In genomic region chr9:104773118-104773517, GRCh38 we compare ENCODE assay signal across 20 cellular contexts. TPM values are rescaled to one million over a fixed set of nuclear protein-coding genes. Genes with fewer than 3 reads are reported as not detected.
DNase-seq lines count a peak whose midpoint lies in the region; ATAC-seq, FAIRE-seq and TF ChIP-seq lines count a peak whose summit lies in the region.
"Had no signal": no experiment of that assay in that cellular context is flagged by ENCODE, and none has a peak within 500 bp of the region (broad histone marks: within the 10 kb centered on the region; RNA-seq: fewer than 3 reads in every experiment).

No MANE protein-coding gene starts in this region.

- TF ChIP-seq POLR2A in K562 (conservative IDR thresholded peaks at IDR 0.05), result no peak

- no peaks in the 10 kb centered on the region for H3K27me3 Mint-ChIP-seq in WTC11 (ENCODE audit: low read depth)
- H3K27me3 Mint-ChIP-seq: activated naive CD4-positive, alpha-beta T cell treated with anti-CD3 and anti-CD28 coated beads, Interleukin-2, amount 10 ng/mL, durations not matched to agents 7 days and 5 days; T-helper 17 cell had no signal

- H3K4me3 ChIP-seq in KMS-11 (IDR thresholded peaks at IDR 0.05; ENCODE audit: insufficient read depth, low read depth, low read length), result no peak overlapping the region
- H3K4me3 ChIP-seq in K562, result no peak overlapping the region
- H3K4me3 ChIP-seq in psoas muscle, result peak overlapping the region; percentile 52
- H3K4me3 ChIP-seq: colonic mucosa, suprapubic skin had no signal

- H3K27ac ChIP-seq in KMS-11 (peak overlapping the region; percentile 60), K562 (ENCODE audit: extremely low read depth, low read depth, low read length) (no peak overlapping the region), psoas muscle (peak overlapping the region; percentile 81)
- H3K27ac ChIP-seq: colonic mucosa, suprapubic skin, VCaP had no signal

- WGBS in K562 (ENCODE audit: insufficient coverage, low coverage, missing lambda C conversion rate), result 71% methylated on average over 1 of the region's 1 CpG
- WGBS in psoas muscle, 3 donors, result 63 to 80% (median 63%) methylated on average over 1 of the region's 1 CpG

- H3K4me2 ChIP-seq in KMS-11 (peak overlapping the region; percentile 90), K562 (ENCODE audit: insufficient read depth, low read length) (0 out of 2 replicates have a peak overlapping the region, but pooled peaks have one; percentile 6)

- intact Hi-C loops in K562 (cut with micrococcal nuclease), result no loop called here
- intact Hi-C loops in psoas muscle (cut with DNase I), result no loop called here

- ATAC-seq in K562, result no peak
- ATAC-seq in psoas muscle, result no peak
- no peak for ATAC-seq in WTC11
- ATAC-seq: activated T-cell treated with anti-CD3 and anti-CD28 coated beads, Interleukin-2, amount 50 U/mL, for 4 hours; T-helper 17 cell had no signal

- TF ChIP-seq CTCF in KMS-11 (conservative IDR thresholded peaks at IDR 0.05; ENCODE audit: low read depth, low read length) (no peak), K562 (IDR thresholded peaks at IDR 0.05 in 2 of 3, conservative IDR thresholded peaks at IDR 0.05 in 1 of 3; ENCODE audit: insufficient read depth in 2 of 3, low read depth in 1 of 3, low read length in 3 of 3) (no peak), psoas muscle (IDR thresholded peaks at IDR 0.05) (no peak), WTC11 (IDR thresholded peaks at IDR 0.05) (no peak)

- CTCF ChIA-PET in K562 (lab: Yijun Ruan, JAX; ENCODE audit: low intra/inter-chr PET ratio) (no interaction called here), WTC11 (lab: Charles Lee) (no interaction called here)

- H2AFZ ChIP-seq in KMS-11 (ENCODE audit: low read depth) (peak overlapping the region; percentile 21; the same call in 1 of the 2 replicates), K562 (ENCODE audit: low read depth, low read length) (peak overlapping the region; percentile 69)

- DNase-seq in K562 (ENCODE audit: extremely low read depth in 1 of 4, low spot score in 3 of 4), result no peak
- DNase-seq in psoas muscle, result no peak
- DNase-seq in stimulated activated CD4-positive, alpha-beta T cell treated with anti-CD3 and anti-CD28 coated beads, Interleukin-15, amount 100 ng/mL, for 24 hours, result no peak
- DNase-seq in NCI-H2029 treated with DMSO at 0.1 percent for 48 hours (lab: John Stamatoyannopoulos, UW), result no peak
- no peak for DNase-seq in NCI-H1092 treated with DMSO at 0.1 percent for 48 hours (lab: John Stamatoyannopoulos, UW)
- no peak for DNase-seq in WTC11 (ENCODE audit: low spot score)
- DNase-seq: activated CD4-positive, alpha-beta memory T cell treated with anti-CD3 and anti-CD28 coated beads, Interleukin-2, amount 10 ng/mL, durations not matched to agents 7 days and 5 days; activated naive CD4-positive, alpha-beta T cell treated with anti-CD3 and anti-CD28 coated beads, Interleukin-2, amount 10 ng/mL, durations not matched to agents 7 days and 5 days; activated T-cell treated with anti-CD3 and anti-CD28 coated beads, Interleukin-2, amount 50 U/mL, for 4 hours; BE2C; colonic mucosa; NCI-H2081; nucleus accumbens; stimulated activated CD4-positive, alpha-beta T cell treated with anti-CD3 and anti-CD28 coated beads, Interleukin-4, amount 100 ng/mL, for 1 hour; T-helper 17 cell had no signal

- H3K9me3 Mint-ChIP-seq in WTC11, result no peaks in the 10 kb centered on the region
- H3K9me3 Mint-ChIP-seq: activated CD4-positive, alpha-beta memory T cell treated with anti-CD3 and anti-CD28 coated beads, Interleukin-2, amount 10 ng/mL, durations not matched to agents 7 days and 5 days; activated naive CD4-positive, alpha-beta T cell treated with anti-CD3 and anti-CD28 coated beads, Interleukin-2, amount 10 ng/mL, durations not matched to agents 7 days and 5 days; activated T-cell treated with anti-CD3 and anti-CD28 coated beads, Interleukin-2, amount 50 U/mL, for 4 hours had no signal

- H3K4me1 ChIP-seq in KMS-11 (ENCODE audit: low read depth, poor library complexity, severe bottlenecking), result peaks cover 54% of the 10 kb centered on the region
- H3K4me1 ChIP-seq in K562 (replicated peaks in 1 of 2; ENCODE audit: control insufficient read depth in 2 of 2, insufficient read depth in 2 of 2, low read length in 2 of 2), result peaks cover 9 to 22% of the 10 kb centered on the region in 2 experiments
- peaks cover 52% of the 10 kb centered on the region for H3K4me1 ChIP-seq in psoas muscle
- H3K4me1 ChIP-seq: BE2C, colonic mucosa had no signal

- no peak for TF ChIP-seq RAD21 in K562 (CRISPR knock-in tag; conservative IDR thresholded peaks at IDR 0.05 in 1 of 2, IDR thresholded peaks at IDR 0.05 in 1 of 2)

- no peaks in the 10 kb centered on the region for H3K79me2 ChIP-seq in KMS-11 (ENCODE audit: insufficient read depth, low read depth)
- no peaks in the 10 kb centered on the region for H3K79me2 ChIP-seq in K562 (ENCODE audit: control insufficient read depth, insufficient read depth, low read length)

- POLR2A ChIA-PET in K562 (lab: Yijun Ruan, JAX) (no interaction called here), WTC11 (lab: Charles Lee) (no interaction called here)

- no TSS peak for BruUV-seq in K562 (replicated peaks; lab: Mats Ljungman, UMichigan)

- no peaks in the 10 kb centered on the region for H3K27me3 ChIP-seq in KMS-11 (ENCODE audit: insufficient read depth, low read depth)
- H3K27me3 ChIP-seq in K562 (ENCODE audit: control insufficient read depth in 2 of 2, insufficient read depth in 2 of 2, low read length in 2 of 2), result no peaks in the 10 kb centered on the region
- H3K27me3 ChIP-seq in psoas muscle (ENCODE audit: insufficient read depth in 3 of 3, low read length in 2 of 3), result no peaks in the 10 kb centered on the region
- H3K27me3 ChIP-seq: BE2C, colonic mucosa, suprapubic skin had no signal

- in situ Hi-C loops in K562 (cut with MboI), result no loop called here

- no peaks in the 10 kb centered on the region for H3K36me3 ChIP-seq in KMS-11 (ENCODE audit: insufficient read depth)
- H3K36me3 ChIP-seq in K562 (ENCODE audit: control insufficient read depth, insufficient read depth, low read length), result no peaks in the 10 kb centered on the region; the same call in 2 of the 3 replicates
- peaks cover 0 to 17% of the 10 kb centered on the region in 2 donors for H3K36me3 ChIP-seq in psoas muscle (ENCODE audit: insufficient read depth in 1 of 2, low read depth in 1 of 2)
- H3K36me3 ChIP-seq: BE2C, colonic mucosa, suprapubic skin had no signal

- FAIRE-seq in G401.6 (lab: Jason Lieb, UNC), result peak; percentile 62
- no peak for FAIRE-seq in K562 (lab: Jason Lieb, UNC)

- H3K4me3 Mint-ChIP-seq in WTC11, result no peak overlapping the region
- H3K4me3 Mint-ChIP-seq: activated CD4-positive, alpha-beta memory T cell treated with anti-CD3 and anti-CD28 coated beads, Interleukin-2, amount 10 ng/mL, durations not matched to agents 7 days and 5 days; activated naive CD4-positive, alpha-beta T cell treated with anti-CD3 and anti-CD28 coated beads, Interleukin-2, amount 10 ng/mL, durations not matched to agents 7 days and 5 days; activated T-cell treated with anti-CD3 and anti-CD28 coated beads, Interleukin-2, amount 50 U/mL, for 4 hours; T-helper 17 cell had no signal

- no peaks in the 10 kb centered on the region for H3K9me1 ChIP-seq in K562 (ENCODE audit: control insufficient read depth, insufficient read depth, low read length)

- peak overlapping the region; percentile 38; the same call in 1 of the 2 replicates for H3K9ac ChIP-seq in KMS-11
- peak overlapping the region in 1 of 2 experiments; percentile 24; a peak in 1 of 4 replicates for H3K9ac ChIP-seq in K562 (ENCODE audit: insufficient read depth in 1 of 2, low read depth in 2 of 2, low read length in 2 of 2)

- no peaks in the 10 kb centered on the region for H4K20me1 ChIP-seq in KMS-11 (ENCODE audit: insufficient read depth)
- no peaks in the 10 kb centered on the region for H4K20me1 ChIP-seq in K562 (replicated peaks; ENCODE audit: control insufficient read depth, insufficient read depth, low read length)

- H3K27ac Mint-ChIP-seq in WTC11, result no peak overlapping the region
- H3K27ac Mint-ChIP-seq: activated CD4-positive, alpha-beta memory T cell treated with anti-CD3 and anti-CD28 coated beads, Interleukin-2, amount 10 ng/mL, durations not matched to agents 7 days and 5 days; activated naive CD4-positive, alpha-beta T cell treated with anti-CD3 and anti-CD28 coated beads, Interleukin-2, amount 10 ng/mL, durations not matched to agents 7 days and 5 days; T-helper 17 cell had no signal

- no peaks in the 10 kb centered on the region for H3K4me1 Mint-ChIP-seq in WTC11
- H3K4me1 Mint-ChIP-seq: activated CD4-positive, alpha-beta memory T cell treated with anti-CD3 and anti-CD28 coated beads, Interleukin-2, amount 10 ng/mL, durations not matched to agents 7 days and 5 days; activated naive CD4-positive, alpha-beta T cell treated with anti-CD3 and anti-CD28 coated beads, Interleukin-2, amount 10 ng/mL, durations not matched to agents 7 days and 5 days had no signal

- no peak for TF ChIP-seq EP300 in K562 (IDR thresholded peaks at IDR 0.05; ENCODE audit: low read length)

- H3K9me3 ChIP-seq in K562 (replicated peaks; ENCODE audit: control insufficient read depth, insufficient read depth, low read depth, low read length), result no peaks in the 10 kb centered on the region
- no peaks in the 10 kb centered on the region for H3K9me3 ChIP-seq in psoas muscle
- H3K9me3 ChIP-seq: BE2C, colonic mucosa, suprapubic skin had no signal

- H3K36me3 Mint-ChIP-seq in WTC11, result no peaks in the 10 kb centered on the region
- H3K36me3 Mint-ChIP-seq: activated naive CD4-positive, alpha-beta T cell treated with anti-CD3 and anti-CD28 coated beads, Interleukin-2, amount 10 ng/mL, durations not matched to agents 7 days and 5 days had no signal

RNA-seq across cellular contexts. Expression of gene NIPSNAP3B, which starts 9.2 kb away (rescaled TPM):
- 4.5 and 10.5 TPM in 2 replicates for total RNA-seq in K562 (2011; cell fraction: chromatin; rRNA removed; ENCODE audit: low replicate concordance)
- 1.7 and 2.3 TPM in 2 replicates for total RNA-seq in K562 (2011; cell fraction: nucleolus; rRNA removed)
- total RNA-seq in K562 (2011; cell fraction: nucleoplasm; rRNA removed), result 2.8 and 4.2 TPM in 2 replicates
- total RNA-seq in K562 (2014; rRNA removed), result 1.4 and 3.1 TPM in 2 replicates
- 3.3 and 3.9 TPM in 2 replicates for total RNA-seq in K562 (2014; rRNA removed; fragmentation: Illumina TruSeq; extraction: Trizol)
- 2.5 and 2.7 TPM in 2 replicates for total RNA-seq in K562 (2015; rRNA removed; fragmentation: Illumina TruSeq; extraction: Trizol)
- total RNA-seq in K562 (2021), result 2.2 and 4.3 TPM in 2 replicates
- 6.6 and 9.9 TPM in 2 replicates for polyA plus RNA-seq in K562 (2011; rRNA removed)
- 0.72 and 3.2 TPM in 2 replicates for polyA plus RNA-seq in K562 (2011; cell fraction: cytosol; rRNA removed)
- 8.3 and 16.0 TPM in 2 replicates for polyA plus RNA-seq in K562 (2011; cell fraction: nucleus; rRNA removed)
- polyA plus RNA-seq in K562 (2012), result 2.0 and 3.6 TPM in 2 replicates
- 2.2 and 2.6 TPM in 2 replicates for polyA plus RNA-seq in K562 (2014; fragmentation: Illumina TruSeq; extraction: Trizol)
- polyA plus RNA-seq in K562 (2014; fragmentation: Nextera tagmentation; extraction: Ambion mirVana), result 1 to 10 TPM; 6.3 to 8.3 TPM
- polyA plus RNA-seq in K562 (2014; rRNA removed), result 2.1 and 5.9 TPM in 2 replicates
- polyA minus RNA-seq in K562 (2011; rRNA and poly(A)+ RNA removed), result 5.0 and 6.0 TPM in 2 replicates
- polyA minus RNA-seq in K562 (2011; cell fraction: cytosol; rRNA and poly(A)+ RNA removed), result 1.8 and 2.8 TPM in 2 replicates
- 4.3 and 9.3 TPM in 2 replicates for polyA minus RNA-seq in K562 (2011; cell fraction: nucleus; rRNA and poly(A)+ RNA removed)
- 10 to 100 TPM; 15.1 to 20.3 (median 19.1) TPM for total RNA-seq in psoas muscle
- 10 to 100 TPM in 2 of 3 donors, 1 to 10 TPM in 1; 8.6 to 11.1 (median 10.2) TPM for polyA plus RNA-seq in psoas muscle
- 0.30 to 0.55 TPM (median 0.31 TPM) in 3 replicates for total RNA-seq in WTC11 (2021)
- total RNA-seq: MCF 10A had no signal

RNA-seq across cellular contexts. Expression of gene NIPSNAP3A, which starts 25.6 kb away (rescaled TPM):
- 11.0 and 20.0 TPM in 2 replicates for total RNA-seq in K562 (2011; cell fraction: chromatin; rRNA removed; ENCODE audit: low replicate concordance)
- 7.2 and 7.4 TPM in 2 replicates for total RNA-seq in K562 (2011; cell fraction: nucleolus; rRNA removed)
- total RNA-seq in K562 (2011; cell fraction: nucleoplasm; rRNA removed), result 12.8 and 15.3 TPM in 2 replicates
- total RNA-seq in K562 (2014; rRNA removed) (25.3 and 27.3 TPM in 2 replicates), K562 (2014; rRNA removed; fragmentation: Illumina TruSeq; extraction: Trizol) (40.5 and 44.7 TPM in 2 replicates), K562 (2015; rRNA removed; fragmentation: Illumina TruSeq; extraction: Trizol) (39.0 and 42.4 TPM in 2 replicates), K562 (2021) (30.3 and 34.9 TPM in 2 replicates), psoas muscle (10 to 100 TPM in 2 of 4 donors, 1 to 10 TPM in 2; 4.3 to 19.8 (median 9.7) TPM), WTC11 (2021) (7.2 to 10.3 TPM (median 10.3 TPM) in 3 replicates)
- polyA plus RNA-seq in K562 (2011; rRNA removed) (63.7 and 81.0 TPM in 2 replicates), K562 (2014; fragmentation: Illumina TruSeq; extraction: Trizol) (29.1 TPM in 2 replicates), K562 (2014; fragmentation: Nextera tagmentation; extraction: Ambion mirVana) (100 to 1,000 TPM; 126 to 132 TPM), K562 (2014; rRNA removed) (32.9 and 42.2 TPM in 2 replicates), psoas muscle (1 to 10 TPM; 7.0 to 9.7 (median 9.3) TPM)
- 14.0 and 30.1 TPM in 2 replicates for polyA plus RNA-seq in K562 (2011; cell fraction: cytosol; rRNA removed)
- 19.7 and 40.4 TPM in 2 replicates for polyA plus RNA-seq in K562 (2011; cell fraction: nucleus; rRNA removed)
- 36.8 and 47.2 TPM in 2 replicates for polyA plus RNA-seq in K562 (2012)
- 23.2 and 25.1 TPM in 2 replicates for polyA minus RNA-seq in K562 (2011; rRNA and poly(A)+ RNA removed)
- polyA minus RNA-seq in K562 (2011; cell fraction: cytosol; rRNA and poly(A)+ RNA removed), result 10.3 and 13.6 TPM in 2 replicates
- polyA minus RNA-seq in K562 (2011; cell fraction: nucleus; rRNA and poly(A)+ RNA removed), result 9.2 and 13.8 TPM in 2 replicates
